33 cellular contexts compared by ENCODE assay signal in the genomic region with DNA sequence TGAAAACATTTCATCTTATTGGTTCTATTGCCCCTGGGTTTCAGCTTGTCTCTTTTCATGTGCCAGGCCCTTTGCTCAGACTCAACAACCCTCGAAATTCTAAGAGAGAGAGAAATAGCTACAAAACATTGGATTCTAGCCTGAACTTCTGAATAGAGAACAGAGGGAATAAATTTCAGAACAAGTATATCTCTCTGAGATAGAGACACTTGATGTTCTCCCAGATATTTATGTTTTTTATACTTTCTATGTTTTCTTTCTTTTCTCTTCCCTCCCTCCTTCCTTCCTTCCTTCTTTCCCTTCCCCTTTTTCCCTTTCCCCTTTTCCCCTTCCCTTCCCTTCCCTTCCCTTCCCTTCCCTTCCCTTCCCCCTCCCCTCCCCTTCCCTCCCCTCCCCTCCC.
DNase-seq lines count a peak whose midpoint lies in the region; ATAC-seq, FAIRE-seq and TF ChIP-seq lines count a peak whose summit lies in the region.
"Had no signal": no experiment of that assay in that cellular context is flagged by ENCODE, and none has a peak within 500 bp of the region (broad histone marks: within the 10 kb centered on the region; RNA-seq: fewer than 3 reads in every experiment).

No MANE protein-coding gene starts in this region.

- TF ChIP-seq RAD21 in HepG2 (CRISPR knock-in tag; IDR thresholded peaks at IDR 0.05) = no peak
- no peak for TF ChIP-seq RAD21 in K562 (CRISPR knock-in tag; conservative IDR thresholded peaks at IDR 0.05 in 1 of 2, IDR thresholded peaks at IDR 0.05 in 1 of 2)

- TF ChIP-seq EP300 in HepG2 (IDR thresholded peaks at IDR 0.05; ENCODE audit: low read depth in 2 of 2, low read length in 2 of 2) = no peak
- TF ChIP-seq EP300 in HepG2 (CRISPR knock-in tag; IDR thresholded peaks at IDR 0.05; ENCODE audit: borderline replicate concordance) = no peak
- no peak for TF ChIP-seq EP300 in K562 (IDR thresholded peaks at IDR 0.05; ENCODE audit: low read length)

- CTCF ChIA-PET in HepG2 (lab: Yijun Ruan, JAX; ENCODE audit: low intra/inter-chr PET ratio, low total read pairs) (no interaction called here), K562 (lab: Yijun Ruan, JAX; ENCODE audit: low intra/inter-chr PET ratio) (interaction anchor here (0.6 kb wide), 1 partner anchor 12 kb away, joined by 3 read pairs; no protein-coding TSS in a partner anchor)

- no peak for TF ChIP-seq POLR2A in HepG2 (IDR thresholded peaks at IDR 0.05; ENCODE audit: insufficient read depth in 1 of 2, low read depth in 2 of 2, low read length in 2 of 2)
- TF ChIP-seq POLR2A in right lobe of liver (IDR thresholded peaks at IDR 0.05) = no peak
- no peak for TF ChIP-seq POLR2A in K562 (conservative IDR thresholded peaks at IDR 0.05)
- no peak for TF ChIP-seq POLR2A in thyroid gland (IDR thresholded peaks at IDR 0.05)

- H3K9me3 ChIP-seq in HepG2 (ENCODE audit: low read length) (no peaks in the 10 kb centered on the region), right lobe of liver (no peaks in the 10 kb centered on the region), K562 (replicated peaks; ENCODE audit: control insufficient read depth, insufficient read depth, low read depth, low read length) (no peaks in the 10 kb centered on the region), thyroid gland (no peaks in the 10 kb centered on the region)
- H3K9me3 ChIP-seq: A549; BE2C; BLaER1; BLaER1 treated with 17β-estradiol and CSF1 and Interleukin-3, amounts not matched to agents 10 nM and 100 nM; Caco-2 had no signal

- H3K4me1 ChIP-seq in HepG2 (ENCODE audit: insufficient read depth, low read length) (no peaks in the 10 kb centered on the region), right lobe of liver (no peaks in the 10 kb centered on the region), K562 (replicated peaks in 1 of 2; ENCODE audit: control insufficient read depth in 2 of 2, insufficient read depth in 2 of 2, low read length in 2 of 2) (no peaks in the 10 kb centered on the region), thyroid gland (peaks cover 25 to 27% of the 10 kb centered on the region in 2 donors)
- H3K4me1 ChIP-seq: A549; BE2C; BLaER1; BLaER1 treated with 17β-estradiol and CSF1 and Interleukin-3, amounts not matched to agents 10 nM and 100 nM; Caco-2 had no signal

- BruUV-seq in HepG2 (replicated peaks; lab: Mats Ljungman, UMichigan) (no TSS peak), K562 (replicated peaks; lab: Mats Ljungman, UMichigan) (no TSS peak)

- TF ChIP-seq CTCF in HepG2 (CRISPR knock-in tag; IDR thresholded peaks at IDR 0.05) = no peak
- no peak for TF ChIP-seq CTCF in right lobe of liver (IDR thresholded peaks at IDR 0.05)
- TF ChIP-seq CTCF in K562 (IDR thresholded peaks at IDR 0.05 in 2 of 3, conservative IDR thresholded peaks at IDR 0.05 in 1 of 3; ENCODE audit: insufficient read depth in 2 of 3, low read depth in 1 of 3, low read length in 3 of 3) = no peak
- no peak for TF ChIP-seq CTCF in thyroid gland (IDR thresholded peaks at IDR 0.05)

- in situ Hi-C loops in HepG2 (cut with HindIII; ENCODE audit: extremely low pct_ligation_motif_present, low pct_unique_long_range_greater_than_20kb) = no loop called here
- in situ Hi-C loops in K562 (cut with MboI) = no loop called here

- no peaks in the 10 kb centered on the region for H4K20me1 ChIP-seq in HepG2 (ENCODE audit: insufficient read depth, low read length)
- no peaks in the 10 kb centered on the region for H4K20me1 ChIP-seq in K562 (replicated peaks; ENCODE audit: control insufficient read depth, insufficient read depth, low read length)
- H4K20me1 ChIP-seq: BLaER1; BLaER1 treated with 17β-estradiol and CSF1 and Interleukin-3, amounts not matched to agents 10 nM and 100 nM had no signal

- POLR2A ChIA-PET in HepG2 (lab: Yijun Ruan, JAX) (no interaction called here), K562 (lab: Yijun Ruan, JAX) (interaction anchor here (0.6 to 1.4 kb wide), 3 partner anchors 19 to 258 kb away, joined by 3 read pairs; no protein-coding TSS in a partner anchor)

- H3K4me3 ChIP-seq in HepG2 (replicated peaks in 1 of 3; ENCODE audit: insufficient read depth in 1 of 3, low read depth in 2 of 3, low read length in 3 of 3) (no peak overlapping the region), right lobe of liver (no peak overlapping the region), K562 (no peak overlapping the region), thyroid gland (replicated peaks in 1 of 3) (no peak overlapping the region)
- H3K4me3 ChIP-seq: A549; BLaER1; BLaER1 treated with 17β-estradiol and CSF1 and Interleukin-3, amounts not matched to agents 10 nM and 100 nM had no signal

- intact Hi-C loops in HepG2 (cut with micrococcal nuclease; ENCODE audit: unreplicated experiment) = loop anchor here (1.0 kb wide), 1 partner anchor 72 kb away; no protein-coding TSS in a partner anchor
- intact Hi-C loops in right lobe of liver (cut with DNase I) = no loop called here
- intact Hi-C loops in K562 (cut with micrococcal nuclease) = loop anchor here (2.0 kb wide), 1 partner anchor 71 kb away; no protein-coding TSS in a partner anchor
- intact Hi-C loops in thyroid gland (cut with DNase I) = no loop called here

- ATAC-seq in HepG2 (no peak), right lobe of liver (no peak), K562 (no peak), GM21786 (IDR thresholded peaks at IDR 0.05; ENCODE audit: unreplicated experiment) (no peak)
- ATAC-seq: CD8-positive, alpha-beta T cell had no signal

- H2AFZ ChIP-seq in HepG2 (ENCODE audit: low read length) (no peak overlapping the region), K562 (ENCODE audit: low read depth, low read length) (no peak overlapping the region)

- H3K27ac ChIP-seq in HepG2 (ENCODE audit: extremely low read length, insufficient read depth, low read length) (no peak overlapping the region), right lobe of liver (no peak overlapping the region), K562 (ENCODE audit: extremely low read depth, low read depth, low read length) (no peak overlapping the region), thyroid gland (peak overlapping the region in 1 of 3 donors; percentile 54)
- H3K27ac ChIP-seq: 22Rv1; A549; BLaER1; BLaER1 treated with 17β-estradiol and CSF1 and Interleukin-3, amounts not matched to agents 10 nM and 100 nM; C4-2B had no signal

- WGBS in HepG2 (ENCODE audit: low lambda C conversion rate) = 0% methylated on average over 1 of the region's 1 CpG
- WGBS in right lobe of liver (ENCODE audit: insufficient coverage, low coverage, low lambda C conversion rate, missing lambda C conversion rate) = 64% methylated on average over 1 of the region's 1 CpG
- 0% methylated on average over 1 of the region's 1 CpG for WGBS in K562 (ENCODE audit: insufficient coverage, low coverage, missing lambda C conversion rate)
- 16 to 26% methylated on average over 1 of the region's 1 CpG for WGBS in thyroid gland, 2 donors

- no peaks in the 10 kb centered on the region for H3K9me1 ChIP-seq in K562 (ENCODE audit: control insufficient read depth, insufficient read depth, low read length)

- H3K4me2 ChIP-seq in HepG2 (ENCODE audit: low read depth, low read length) (no peak overlapping the region), K562 (ENCODE audit: insufficient read depth, low read length) (no peak overlapping the region)
- H3K4me2 ChIP-seq: A549; BLaER1; BLaER1 treated with 17β-estradiol and CSF1 and Interleukin-3, amounts not matched to agents 10 nM and 100 nM had no signal

- no peaks in the 10 kb centered on the region for H3K79me2 ChIP-seq in HepG2 (ENCODE audit: insufficient read depth, low read length)
- no peaks in the 10 kb centered on the region for H3K79me2 ChIP-seq in K562 (ENCODE audit: control insufficient read depth, insufficient read depth, low read length)

- no peak overlapping the region for H3K9ac ChIP-seq in HepG2 (ENCODE audit: insufficient read depth, low read depth, low read length)
- H3K9ac ChIP-seq in K562 (ENCODE audit: insufficient read depth in 1 of 2, low read depth in 2 of 2, low read length in 2 of 2) = no peak overlapping the region
- H3K9ac ChIP-seq: BLaER1; BLaER1 treated with 17β-estradiol and CSF1 and Interleukin-3, amounts not matched to agents 10 nM and 100 nM had no signal

- no peaks in the 10 kb centered on the region for H3K36me3 ChIP-seq in HepG2 (replicated peaks in 1 of 2; ENCODE audit: control insufficient read depth in 1 of 2, insufficient read depth in 2 of 2, low read length in 2 of 2)
- H3K36me3 ChIP-seq in right lobe of liver = no peaks in the 10 kb centered on the region
- H3K36me3 ChIP-seq in K562 (ENCODE audit: control insufficient read depth, insufficient read depth, low read length) = no peaks in the 10 kb centered on the region
- H3K36me3 ChIP-seq in thyroid gland = no peaks in the 10 kb centered on the region
- H3K36me3 ChIP-seq: BE2C; BLaER1; BLaER1 treated with 17β-estradiol and CSF1 and Interleukin-3, amounts not matched to agents 10 nM and 100 nM had no signal

- H3K27me3 ChIP-seq in HepG2 (ENCODE audit: control insufficient read depth in 1 of 2, insufficient read depth in 2 of 2, low read length in 2 of 2) (no peaks in the 10 kb centered on the region; a peak in 1 of 5 replicates), right lobe of liver (no peaks in the 10 kb centered on the region), K562 (ENCODE audit: control insufficient read depth in 2 of 2, insufficient read depth in 2 of 2, low read length in 2 of 2) (peaks cover 0 to 9% of the 10 kb centered on the region in 2 experiments; a peak in 1 of 5 replicates), thyroid gland (no peaks in the 10 kb centered on the region)
- H3K27me3 ChIP-seq: BE2C; BLaER1; BLaER1 treated with 17β-estradiol and CSF1 and Interleukin-3, amounts not matched to agents 10 nM and 100 nM had no signal

- FAIRE-seq in HepG2 (lab: Jason Lieb, UNC) = no peak
- FAIRE-seq in K562 (lab: Jason Lieb, UNC) = no peak
- FAIRE-seq: A204.1, A549, D721Med had no signal

- no peak for DNase-seq in HepG2 (ENCODE audit: low spot score)
- no peak for DNase-seq in right lobe of liver
- no peak for DNase-seq in K562 (ENCODE audit: extremely low read depth in 1 of 4, low spot score in 3 of 4)
- DNase-seq in thyroid gland = peak; percentile 18 to 28
- no peak for DNase-seq in activated naive CD4-positive, alpha-beta T cell treated with Interleukin-2 at 50 U/mL for 16 hours
- DNase-seq: 8988T; ACHN; AML-193; BE2C; C1 segment of cervical spinal cord; Caco-2; Calu3; CD4-positive, alpha-beta memory T cell; CD4-positive, alpha-beta T cell; CD4-positive, CD25-positive, alpha-beta regulatory T cell; CD8-positive, alpha-beta memory T cell; CD8-positive, alpha-beta T cell; COR-L47; DMS 273 treated with DMSO at 0.1 percent for 48 hours; DMS153; DMS53; DMS79; DMS79 treated with DMSO at 0.1 percent for 48 hours; DND-41; EL had no signal

TF ChIP-seq in HepG2, 621 proteins besides CTCF, POLR2A, EP300 and RAD21 (continues in another document):
- TF ChIP-seq PCBP1 (IDR thresholded peaks at IDR 0.05; ENCODE audit: borderline replicate concordance, low read depth, low read length) (0 out of 2 replicates have a peak, but pooled peaks have one; percentile 83), SRSF9 (IDR thresholded peaks at IDR 0.05; ENCODE audit: borderline replicate concordance, insufficient read depth, low read depth, low read length, poor library complexity, severe bottlenecking) (peak; percentile 55)

TF ChIP-seq in K562, 482 proteins besides CTCF, POLR2A, EP300 and RAD21 (continues in another document):
- TF ChIP-seq CCAR2 (IDR thresholded peaks at IDR 0.05; ENCODE audit: low read depth, low read length) (no peak), PCBP2 (IDR thresholded peaks at IDR 0.05; ENCODE audit: low read depth, low read length, poor library complexity, severe bottlenecking) (peak; percentile 99)

Comparison
In these comparisons a context has a peak if more than half of its experiments do, and no peak if none do; other contexts are left out.
1. intact Hi-C loops: an anchor here in HepG2 (1.0 kb wide) and K562 (2.0 kb wide); none called in right lobe of liver and thyroid gland.
2. DNase-seq: peak in thyroid gland (2 of 2); none in HepG2 (single experiment), right lobe of liver (0 of 3), K562 (0 of 4) and activated naive CD4-positive, alpha-beta T cell treated with Interleukin-2 at 50 U/mL for 16 hours (single experiment).